Comparison of ENCODE assay signal across 17 cellular contexts in genomic region chr18:51168960-51169662, GRCh38. TPM values are rescaled to one million over a fixed set of nuclear protein-coding genes. Genes with fewer than 3 reads are reported as not detected.
DNase-seq lines count a peak whose midpoint lies in the region; ATAC-seq, FAIRE-seq and TF ChIP-seq lines count a peak whose summit lies in the region.
"Had no signal": no experiment of that assay in that cellular context is flagged by ENCODE, and none has a peak within 500 bp of the region (broad histone marks: within the 10 kb centered on the region; RNA-seq: fewer than 3 reads in every experiment).

No MANE protein-coding gene starts in this region.

- no peak overlapping the region; the same call in 1 of the 2 replicates for H3K27ac ChIP-seq in GM12878 (ENCODE audit: control insufficient read depth, insufficient read depth)
- H3K27ac ChIP-seq: C4-2B, thyroid gland had no signal

- in situ Hi-C loops in GM12878 (cut with MboI), result no loop called here
- in situ Hi-C loops in GM13976 (cut with MboI; ENCODE audit: low sequenced_read_pairs, unreplicated experiment), result no loop called here

- H3K9ac ChIP-seq in GM12878 (ENCODE audit: control insufficient read depth, insufficient read depth, low read length), result no peak overlapping the region

- H3K79me2 ChIP-seq in GM12878 (ENCODE audit: control insufficient read depth, insufficient read depth, low read length), result peaks cover 6% of the 10 kb centered on the region

- H3K36me3 ChIP-seq in GM12878 (ENCODE audit: control insufficient read depth in 2 of 2, insufficient read depth in 2 of 2, low read length in 1 of 2), result peaks cover 0 to 3% of the 10 kb centered on the region in 2 experiments; a peak in 2 of 4 replicates
- H3K36me3 ChIP-seq: HAP-1, thyroid gland had no signal

- 82% methylated on average over 6 of the region's 6 CpGs for WGBS in GM12878 (ENCODE audit: insufficient coverage, insufficient replicate concordance, low lambda C conversion rate, missing lambda C conversion rate)

- TF ChIP-seq EP300 in GM12878 (IDR thresholded peaks at IDR 0.05; ENCODE audit: borderline replicate concordance in 1 of 2, control insufficient read depth in 1 of 2, low read depth in 2 of 2, low read length in 2 of 2), result no peak

- H3K4me2 ChIP-seq in GM12878 (ENCODE audit: control insufficient read depth, insufficient read depth), result peak overlapping the region; percentile 31

- TF ChIP-seq CTCF in GM12878 (IDR thresholded peaks at IDR 0.05 in 2 of 3, conservative IDR thresholded peaks at IDR 0.05 in 1 of 3; ENCODE audit: control insufficient read depth in 2 of 3, extremely low read depth in 1 of 3, insufficient read depth in 1 of 3, low read depth in 3 of 3, low read length in 3 of 3) (no peak), GM13976 (IDR thresholded peaks at IDR 0.05; ENCODE audit: borderline replicate concordance, control extremely low read depth, extremely low read depth, insufficient read depth, missing control alignments) (no peak)

- H4K20me1 ChIP-seq in GM12878 (ENCODE audit: control insufficient read depth, insufficient read depth), result no peaks in the 10 kb centered on the region

- CTCF ChIA-PET in GM12878 (lab: Yijun Ruan, JAX), result interaction anchor here (0.6 to 1.8 kb wide), 6 partner anchors 10 to 1787 kb away, joined by 3 to 10 read pairs (median 3); no protein-coding TSS in a partner anchor

- ATAC-seq in GM19395 (IDR thresholded peaks at IDR 0.05; ENCODE audit: unreplicated experiment) (peak; percentile 61), HG03520 (IDR thresholded peaks at IDR 0.05; ENCODE audit: unreplicated experiment) (peak; percentile 37), GM12878 (peak; percentile 67)

- DNase-seq in GM18507 (ENCODE audit: extremely low spot score, insufficient read length, low read depth) (no peak), GM12878 (ENCODE audit: low read depth, low spot score) (no peak), amygdala (lab: John Stamatoyannopoulos, UW) (no peak), COR-L47 (lab: John Stamatoyannopoulos, UW) (no peak), GM13976 (ENCODE audit: low spot score) (no peak)
- DNase-seq in stimulated activated CD4-positive, alpha-beta T cell treated with anti-CD3 and anti-CD28 coated beads, Interleukin-4, amount 100 ng/mL, for 4 hours, result no peak
- DNase-seq: anterior cingulate cortex, GDM1, NCI-H1105, NCI-H345, spleen, thyroid gland had no signal

- H3K27me3 ChIP-seq in GM12878 (replicated peaks in 1 of 2; ENCODE audit: control insufficient read depth in 2 of 2, insufficient read depth in 2 of 2, low read length in 1 of 2), result no peaks in the 10 kb centered on the region
- H3K27me3 ChIP-seq: spleen, thyroid gland had no signal

- FAIRE-seq in GM18507 (lab: Jason Lieb, UNC) (peak; percentile 24), GM12878 (lab: Jason Lieb, UNC) (no peak)
- FAIRE-seq: RCC 7860 had no signal

- no peak overlapping the region for H2AFZ ChIP-seq in GM12878 (ENCODE audit: control insufficient read depth, low read depth, low read length)

- POLR2A ChIA-PET in GM12878 (lab: Charles Lee), result interaction anchor here (1.2 kb wide), 1 partner anchor 18 kb away, joined by 4 read pairs; no protein-coding TSS in a partner anchor

- H3K4me3 ChIP-seq in GM12878, result no peak overlapping the region
- H3K4me3 ChIP-seq: HAP-1, spleen, thyroid gland had no signal

- H3K9me3 ChIP-seq in GM12878 (replicated peaks; ENCODE audit: control insufficient read depth, insufficient read depth, low read length), result no peaks in the 10 kb centered on the region
- H3K9me3 ChIP-seq: HAP-1, spleen, thyroid gland had no signal

- intact Hi-C loops in GM12878 (cut with micrococcal nuclease; ENCODE audit: unreplicated experiment), result loop anchor here (2.0 kb wide), 1 partner anchor 14 kb away; no protein-coding TSS in a partner anchor

- TF ChIP-seq RAD21 in GM12878 (IDR thresholded peaks at IDR 0.05; ENCODE audit: insufficient read depth, low read depth, low read length), result no peak

- no TSS peak for BruUV-seq in GM12878 (replicated peaks; lab: Mats Ljungman, UMichigan)

- peaks cover 22% of the 10 kb centered on the region for H3K4me1 ChIP-seq in GM12878 (ENCODE audit: control insufficient read depth, insufficient read depth, low read length)
- H3K4me1 ChIP-seq: HAP-1, thyroid gland had no signal

- SMC1A ChIA-PET in GM12878 (lab: Charles Lee; ENCODE audit: uncharacterized antibody, unreplicated experiment), result interaction anchor here (0.7 to 1.7 kb wide), 10 partner anchors 16 to 349 kb away, joined by 3 to 8 read pairs (median 3); partner anchors contain the start of gene MRO

- no peak for TF ChIP-seq POLR2A in GM12878 (IDR thresholded peaks at IDR 0.05; ENCODE audit: low read depth, low read length)

- RAD21 ChIA-PET in GM12878 (lab: Charles Lee; ENCODE audit: unreplicated experiment), result interaction anchor here (1.0 to 1.6 kb wide), 4 partner anchors 17 to 32 kb away, joined by 3 to 6 read pairs (median 4); partner anchors contain the start of gene MEX3C

TF ChIP-seq in GM12878, 131 proteins besides CTCF, POLR2A, EP300 and RAD21 (continues in another document):
- no peak for TF ChIP-seq IKZF1 (conservative IDR thresholded peaks at IDR 0.05)
- TF ChIP-seq ZNF384 (IDR thresholded peaks at IDR 0.05; ENCODE audit: borderline replicate concordance, low read depth, low read length), result no peak
- TF ChIP-seq SMAD1 (IDR thresholded peaks at IDR 0.05; ENCODE audit: low read depth, partially characterized antibody), result no peak
- TF ChIP-seq ZNF24 (IDR thresholded peaks at IDR 0.05), result no peak
- TF ChIP-seq ATF7 (IDR thresholded peaks at IDR 0.05; ENCODE audit: low read depth), result no peak
- no peak for TF ChIP-seq LARP7 (IDR thresholded peaks at IDR 0.05)
- no peak for TF ChIP-seq KDM1A (IDR thresholded peaks at IDR 0.05; ENCODE audit: borderline replicate concordance)
- no peak for TF ChIP-seq SMARCA5 (IDR thresholded peaks at IDR 0.05)
- TF ChIP-seq, protein P1, sequence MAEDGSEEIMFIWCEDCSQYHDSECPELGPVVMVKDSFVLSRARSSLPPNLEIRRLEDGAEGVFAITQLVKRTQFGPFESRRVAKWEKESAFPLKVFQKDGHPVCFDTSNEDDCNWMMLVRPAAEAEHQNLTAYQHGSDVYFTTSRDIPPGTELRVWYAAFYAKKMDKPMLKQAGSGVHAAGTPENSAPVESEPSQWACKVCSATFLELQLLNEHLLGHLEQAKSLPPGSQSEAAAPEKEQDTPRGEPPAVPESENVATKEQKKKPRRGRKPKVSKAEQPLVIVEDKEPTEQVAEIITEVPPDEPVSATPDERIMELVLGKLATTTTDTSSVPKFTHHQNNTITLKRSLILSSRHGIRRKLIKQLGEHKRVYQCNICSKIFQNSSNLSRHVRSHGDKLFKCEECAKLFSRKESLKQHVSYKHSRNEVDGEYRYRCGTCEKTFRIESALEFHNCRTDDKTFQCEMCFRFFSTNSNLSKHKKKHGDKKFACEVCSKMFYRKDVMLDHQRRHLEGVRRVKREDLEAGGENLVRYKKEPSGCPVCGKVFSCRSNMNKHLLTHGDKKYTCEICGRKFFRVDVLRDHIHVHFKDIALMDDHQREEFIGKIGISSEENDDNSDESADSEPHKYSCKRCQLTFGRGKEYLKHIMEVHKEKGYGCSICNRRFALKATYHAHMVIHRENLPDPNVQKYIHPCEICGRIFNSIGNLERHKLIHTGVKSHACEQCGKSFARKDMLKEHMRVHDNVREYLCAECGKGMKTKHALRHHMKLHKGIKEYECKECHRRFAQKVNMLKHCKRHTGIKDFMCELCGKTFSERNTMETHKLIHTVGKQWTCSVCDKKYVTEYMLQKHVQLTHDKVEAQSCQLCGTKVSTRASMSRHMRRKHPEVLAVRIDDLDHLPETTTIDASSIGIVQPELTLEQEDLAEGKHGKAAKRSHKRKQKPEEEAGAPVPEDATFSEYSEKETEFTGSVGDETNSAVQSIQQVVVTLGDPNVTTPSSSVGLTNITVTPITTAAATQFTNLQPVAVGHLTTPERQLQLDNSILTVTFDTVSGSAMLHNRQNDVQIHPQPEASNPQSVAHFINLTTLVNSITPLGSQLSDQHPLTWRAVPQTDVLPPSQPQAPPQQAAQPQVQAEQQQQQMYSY (CRISPR knock-in tag; IDR thresholded peaks at IDR 0.05), result no peak
- no peak for TF ChIP-seq NBN (IDR thresholded peaks at IDR 0.05)
- no peak for TF ChIP-seq KAT2A (conservative IDR thresholded peaks at IDR 0.05; ENCODE audit: control insufficient read depth, low read depth, low read length)
- TF ChIP-seq SPI1 (IDR thresholded peaks at IDR 0.05; ENCODE audit: borderline replicate concordance, insufficient read depth, low read depth, low read length), result no peak
- TF ChIP-seq FOXK2 (IDR thresholded peaks at IDR 0.05), result no peak
- TF ChIP-seq SP1 (IDR thresholded peaks at IDR 0.05; ENCODE audit: low read depth, low read length), result no peak

RNA-seq across cellular contexts. Expression of gene MEX3C, which starts 28.4 kb away (rescaled TPM):
- 72.3 and 79.5 TPM in 2 replicates for total RNA-seq in GM12878 (2013; cell fraction: nucleolus; rRNA removed)
- total RNA-seq in GM12878 (2014; rRNA removed) (25.6 and 33.2 TPM in 2 replicates), GM12878 (2014; rRNA removed; fragmentation: Illumina TruSeq; extraction: Trizol) (28.7 and 29.6 TPM in 2 replicates), GM12878 (2021) (27.5 and 28.3 TPM in 2 replicates)
- 9.7 TPM for polyA plus RNA-seq in GM12878 (2011; ENCODE audit: low read depth)
- polyA plus RNA-seq in GM12878 (2011; rRNA removed) (48.8 and 51.8 TPM in 2 replicates), GM12878 (2014; fragmentation: Illumina TruSeq; extraction: Trizol) (31.8 and 41.5 TPM in 2 replicates), GM12878 (2014; fragmentation: Nextera tagmentation; extraction: Ambion mirVana) (1 to 10 TPM; 7.9 to 9.9 TPM), GM12878 (2014; rRNA removed) (14.4 and 16.9 TPM in 2 replicates), GM12878 (2016; fragmentation: Nextera tagmentation; extraction: Ambion mirVana) (1 to 10 TPM; 6.7 to 7.1 TPM)
- 26.1 and 27.5 TPM in 2 replicates for polyA plus RNA-seq in GM12878 (2011; cell fraction: cytosol; rRNA removed)
- polyA plus RNA-seq in GM12878 (2011; cell fraction: nucleus; rRNA removed), result 28.5 and 37.9 TPM in 2 replicates
- polyA plus RNA-seq in GM12878 (2012), result 14.2 and 20.9 TPM in 2 replicates
- polyA minus RNA-seq in GM12878 (2011; rRNA and poly(A)+ RNA removed), result 67.7 and 88.7 TPM in 2 replicates
- polyA minus RNA-seq in GM12878 (2011; cell fraction: cytosol; rRNA and poly(A)+ RNA removed), result 16.7 and 21.2 TPM in 2 replicates
- polyA minus RNA-seq in GM12878 (2011; cell fraction: nucleus; rRNA and poly(A)+ RNA removed), result 37.4 and 51.3 TPM in 2 replicates
